In genomic region chr4:32917586-32917985, GRCh38 we compare ENCODE assay signal across 38 cellular contexts.
"Had no signal": no experiment of that assay in that cellular context is flagged by ENCODE, and none has a peak within 500 bp of the region (broad histone marks: within the 10 kb centered on the region; RNA-seq: fewer than 3 reads in every experiment).

No MANE protein-coding gene starts in this region.

- H3K36me3 Mint-ChIP-seq: activated CD8-positive, alpha-beta memory T cell treated with anti-CD3 and anti-CD28 coated beads, Interleukin-2, amount 10 ng/mL, durations not matched to agents 7 days and 5 days; activated naive CD4-positive, alpha-beta T cell treated with anti-CD3 and anti-CD28 coated beads, Interleukin-2, amount 10 ng/mL, durations not matched to agents 7 days and 5 days; activated naive CD4-positive, alpha-beta T cell treated with anti-CD3 and anti-CD28 coated beads, Interleukin-2, amount 50 U/mL, for 24 hours; activated naive CD8-positive, alpha-beta T cell; activated naive CD8-positive, alpha-beta T cell treated with anti-CD3 and anti-CD28 coated beads, Interleukin-2, amount 10 ng/mL, durations not matched to agents 7 days and 5 days; brain had no signal

- H3K27me3 ChIP-seq: ascending aorta, cardiac muscle cell had no signal

- H3K4me1 ChIP-seq: ascending aorta had no signal

- H3K27ac ChIP-seq: ascending aorta, cardiac muscle cell, VCaP had no signal

- H3K27ac Mint-ChIP-seq: activated CD4-positive, alpha-beta memory T cell treated with anti-CD3 and anti-CD28 coated beads, Interleukin-2, amount 10 ng/mL, durations not matched to agents 7 days and 5 days; activated CD4-positive, alpha-beta T cell treated with anti-CD3 and anti-CD28 coated beads for 36 hours; activated CD4-positive, alpha-beta T cell treated with anti-CD3 and anti-CD28 coated beads, Interleukin-2, amount 10 ng/mL, durations not matched to agents 7 days and 5 days; activated CD8-positive, alpha-beta memory T cell treated with anti-CD3 and anti-CD28 coated beads, Interleukin-2, amount 10 ng/mL, durations not matched to agents 7 days and 5 days; activated CD8-positive, alpha-beta T cell treated with anti-CD3 and anti-CD28 coated beads, Interleukin-2, amount 10 ng/mL, durations not matched to agents 7 days and 5 days; activated naive CD4-positive, alpha-beta T cell treated with anti-CD3 and anti-CD28 coated beads, Interleukin-2, amount 10 ng/mL, durations not matched to agents 7 days and 5 days; activated naive CD4-positive, alpha-beta T cell treated with anti-CD3 and anti-CD28 coated beads, Interleukin-2, amount 50 U/mL, for 24 hours; activated naive CD8-positive, alpha-beta T cell; activated naive CD8-positive, alpha-beta T cell treated with anti-CD3 and anti-CD28 coated beads, Interleukin-2, amount 10 ng/mL, durations not matched to agents 7 days and 5 days; activated naive CD8-positive, alpha-beta T cell treated with anti-CD3 and anti-CD28 coated beads, Interleukin-2, amount 50 U/mL, for 24 hours; activated T-cell treated with anti-CD3 and anti-CD28 coated beads, Interleukin-2, amount 50 U/mL, for 24 hours; activated T-helper 2 cell treated with anti-CD3 and anti-CD28 coated beads, Interferon-gamma antibody, Interleukin-2, Interleukin-4, amounts not matched to agents 10 μg/mL and 5 μg/mL and 100 μg/mL, durations not matched to agents 14 hours and 24 hours and 36 hours; brain; T-helper 1 cell treated with Interleukin-12 subunit alpha and Interleukin-12 subunit beta and Interleukin-4 antibody, amounts not matched to agents 30 μg/mL and 1 μg/mL, for 36 hours; T-helper 2 cell treated with Interferon-gamma antibody and Interleukin-4, amounts not matched to agents 5 μg/mL and 100 μg/mL, for 36 hours had no signal

- H3K4me1 Mint-ChIP-seq: activated CD4-positive, alpha-beta memory T cell treated with anti-CD3 and anti-CD28 coated beads, Interleukin-2, amount 10 ng/mL, durations not matched to agents 7 days and 5 days; activated CD4-positive, alpha-beta T cell treated with anti-CD3 and anti-CD28 coated beads for 36 hours; activated CD4-positive, alpha-beta T cell treated with anti-CD3 and anti-CD28 coated beads, Interleukin-2, amount 10 ng/mL, durations not matched to agents 7 days and 5 days; activated CD8-positive, alpha-beta memory T cell treated with anti-CD3 and anti-CD28 coated beads, Interleukin-2, amount 10 ng/mL, durations not matched to agents 7 days and 5 days; activated naive CD4-positive, alpha-beta T cell treated with anti-CD3 and anti-CD28 coated beads, Interleukin-2, amount 10 ng/mL, durations not matched to agents 7 days and 5 days; activated naive CD4-positive, alpha-beta T cell treated with anti-CD3 and anti-CD28 coated beads, Interleukin-2, amount 50 U/mL, for 24 hours; activated naive CD8-positive, alpha-beta T cell treated with anti-CD3 and anti-CD28 coated beads, Interleukin-2, amount 10 ng/mL, durations not matched to agents 7 days and 5 days; activated naive CD8-positive, alpha-beta T cell treated with anti-CD3 and anti-CD28 coated beads, Interleukin-2, amount 50 U/mL, for 24 hours; brain; central memory CD8-positive, alpha-beta T cell had no signal

- H3K4me3 Mint-ChIP-seq: activated CD4-positive, alpha-beta memory T cell treated with anti-CD3 and anti-CD28 coated beads, Interleukin-2, amount 10 ng/mL, durations not matched to agents 7 days and 5 days; activated CD4-positive, alpha-beta T cell treated with anti-CD3 and anti-CD28 coated beads for 36 hours; activated CD4-positive, alpha-beta T cell treated with anti-CD3 and anti-CD28 coated beads, Interleukin-2, amount 10 ng/mL, durations not matched to agents 7 days and 5 days; activated CD8-positive, alpha-beta memory T cell treated with anti-CD3 and anti-CD28 coated beads, Interleukin-2, amount 10 ng/mL, durations not matched to agents 7 days and 5 days; activated CD8-positive, alpha-beta T cell treated with anti-CD3 and anti-CD28 coated beads, Interleukin-2, amount 10 ng/mL, durations not matched to agents 7 days and 5 days; activated naive CD4-positive, alpha-beta T cell treated with anti-CD3 and anti-CD28 coated beads, Interleukin-2, amount 10 ng/mL, durations not matched to agents 7 days and 5 days; activated naive CD4-positive, alpha-beta T cell treated with anti-CD3 and anti-CD28 coated beads, Interleukin-2, amount 50 U/mL, for 24 hours; activated naive CD8-positive, alpha-beta T cell; activated naive CD8-positive, alpha-beta T cell treated with anti-CD3 and anti-CD28 coated beads, Interleukin-2, amount 10 ng/mL, durations not matched to agents 7 days and 5 days; activated naive CD8-positive, alpha-beta T cell treated with anti-CD3 and anti-CD28 coated beads, Interleukin-2, amount 50 U/mL, for 24 hours; activated T-cell treated with anti-CD3 and anti-CD28 coated beads, Interleukin-2, amount 50 U/mL, for 24 hours; brain; central memory CD8-positive, alpha-beta T cell; T-helper 1 cell treated with Interleukin-12 subunit alpha and Interleukin-12 subunit beta and Interleukin-4 antibody, amounts not matched to agents 30 μg/mL and 1 μg/mL, for 36 hours; T-helper 2 cell treated with Interferon-gamma antibody and Interleukin-4, amounts not matched to agents 5 μg/mL and 100 μg/mL, for 36 hours had no signal

- H3K4me3 ChIP-seq: ascending aorta, cardiac muscle cell had no signal

- H3K9me3 ChIP-seq: ascending aorta had no signal

- DNase-seq: activated CD4-positive, alpha-beta memory T cell treated with anti-CD3 and anti-CD28 coated beads, Interleukin-2, amount 10 ng/mL, durations not matched to agents 7 days and 5 days; activated CD4-positive, alpha-beta T cell treated with anti-CD3 and anti-CD28 coated beads for 1 hour; activated CD4-positive, alpha-beta T cell treated with anti-CD3 and anti-CD28 coated beads for 36 hours; activated CD4-positive, alpha-beta T cell treated with anti-CD3 and anti-CD28 coated beads for 48 hours; activated CD4-positive, alpha-beta T cell treated with anti-CD3 and anti-CD28 coated beads, Interleukin-2, amount 10 ng/mL, durations not matched to agents 7 days and 5 days; activated CD4-positive, alpha-beta T cell treated with anti-CD3 and anti-CD28 coated beads, Interleukin-2, amount 50 U/mL, for 48 hours; activated CD4-positive, CD25-positive, alpha-beta regulatory T cell; activated CD8-positive, alpha-beta memory T cell treated with anti-CD3 and anti-CD28 coated beads for 24 hours; activated CD8-positive, alpha-beta memory T cell treated with anti-CD3 and anti-CD28 coated beads, Interleukin-2, amount 10 ng/mL, durations not matched to agents 7 days and 5 days; activated CD8-positive, alpha-beta memory T cell treated with anti-CD3 and anti-CD28 coated beads, Interleukin-2, amount 50 U/mL, for 48 hours; activated CD8-positive, alpha-beta T cell treated with anti-CD3 and anti-CD28 coated beads, Interleukin-2, amount 10 ng/mL, durations not matched to agents 7 days and 5 days; activated effector memory CD4-positive, alpha-beta T cell treated with Interleukin-2 at 50 U/mL for 16 hours; activated gamma-delta T cell; activated naive CD4-positive, alpha-beta T cell treated with anti-CD3 and anti-CD28 coated beads, Interleukin-2, amount 10 ng/mL, durations not matched to agents 7 days and 5 days; activated naive CD4-positive, alpha-beta T cell treated with Interleukin-2 at 50 U/mL for 16 hours; activated naive CD8-positive, alpha-beta T cell treated with anti-CD3 and anti-CD28 coated beads, Interleukin-2, amount 10 ng/mL, durations not matched to agents 7 days and 5 days; activated naive CD8-positive, alpha-beta T cell treated with anti-CD3 and anti-CD28 coated beads, Interleukin-2, amount 50 U/mL, for 24 hours; activated T-cell treated with anti-CD3 and anti-CD28 coated beads, Interleukin-2, amount 50 U/mL, for 24 hours; activated T-cell treated with anti-CD3 and anti-CD28 coated beads, Interleukin-2, amount 50 U/mL, for 48 hours; amygdala; anterior cingulate cortex; caudate nucleus; cerebellar nuclear complex; T-helper 2 cell; T-helper 9 cell had no signal

- ATAC-seq: activated CD4-positive, alpha-beta T cell treated with anti-CD3 and anti-CD28 coated beads for 36 hours; activated CD4-positive, CD25-positive, alpha-beta regulatory T cell treated with anti-CD3 and anti-CD28 coated beads, Interleukin-2, amount 50 U/mL, for 24 hours; activated CD8-positive, alpha-beta memory T cell treated with anti-CD3 and anti-CD28 coated beads, Interleukin-2, amount 10 ng/mL, durations not matched to agents 7 days and 5 days; activated CD8-positive, alpha-beta T cell treated with anti-CD3 and anti-CD28 coated beads, Interleukin-2, amount 10 ng/mL, durations not matched to agents 7 days and 5 days; activated naive CD8-positive, alpha-beta T cell treated with anti-CD3 and anti-CD28 coated beads, Interleukin-2, amount 50 U/mL, for 24 hours had no signal

- H3K9me3 Mint-ChIP-seq: activated naive CD4-positive, alpha-beta T cell treated with anti-CD3 and anti-CD28 coated beads, Interleukin-2, amount 50 U/mL, for 24 hours had no signal

- H3K36me3 ChIP-seq: ascending aorta, cardiac muscle cell had no signal

- FAIRE-seq: bronchial epithelial cell, TTC549 had no signal

- H3K27me3 Mint-ChIP-seq: activated CD4-positive, alpha-beta memory T cell treated with anti-CD3 and anti-CD28 coated beads, Interleukin-2, amount 10 ng/mL, durations not matched to agents 7 days and 5 days; activated CD4-positive, alpha-beta T cell treated with anti-CD3 and anti-CD28 coated beads for 36 hours; activated CD4-positive, alpha-beta T cell treated with anti-CD3 and anti-CD28 coated beads, Interleukin-2, amount 10 ng/mL, durations not matched to agents 7 days and 5 days; activated CD8-positive, alpha-beta memory T cell treated with anti-CD3 and anti-CD28 coated beads, Interleukin-2, amount 10 ng/mL, durations not matched to agents 7 days and 5 days; activated naive CD4-positive, alpha-beta T cell treated with anti-CD3 and anti-CD28 coated beads, Interleukin-2, amount 10 ng/mL, durations not matched to agents 7 days and 5 days; activated naive CD4-positive, alpha-beta T cell treated with anti-CD3 and anti-CD28 coated beads, Interleukin-2, amount 50 U/mL, for 24 hours; activated naive CD8-positive, alpha-beta T cell; activated naive CD8-positive, alpha-beta T cell treated with anti-CD3 and anti-CD28 coated beads, Interleukin-2, amount 10 ng/mL, durations not matched to agents 7 days and 5 days; activated naive CD8-positive, alpha-beta T cell treated with anti-CD3 and anti-CD28 coated beads, Interleukin-2, amount 50 U/mL, for 24 hours; activated T-cell treated with anti-CD3 and anti-CD28 coated beads, Interleukin-2, amount 50 U/mL, for 24 hours; brain; central memory CD8-positive, alpha-beta T cell had no signal
